ENCODE assay signal across 29 cellular contexts in the genomic region with DNA sequence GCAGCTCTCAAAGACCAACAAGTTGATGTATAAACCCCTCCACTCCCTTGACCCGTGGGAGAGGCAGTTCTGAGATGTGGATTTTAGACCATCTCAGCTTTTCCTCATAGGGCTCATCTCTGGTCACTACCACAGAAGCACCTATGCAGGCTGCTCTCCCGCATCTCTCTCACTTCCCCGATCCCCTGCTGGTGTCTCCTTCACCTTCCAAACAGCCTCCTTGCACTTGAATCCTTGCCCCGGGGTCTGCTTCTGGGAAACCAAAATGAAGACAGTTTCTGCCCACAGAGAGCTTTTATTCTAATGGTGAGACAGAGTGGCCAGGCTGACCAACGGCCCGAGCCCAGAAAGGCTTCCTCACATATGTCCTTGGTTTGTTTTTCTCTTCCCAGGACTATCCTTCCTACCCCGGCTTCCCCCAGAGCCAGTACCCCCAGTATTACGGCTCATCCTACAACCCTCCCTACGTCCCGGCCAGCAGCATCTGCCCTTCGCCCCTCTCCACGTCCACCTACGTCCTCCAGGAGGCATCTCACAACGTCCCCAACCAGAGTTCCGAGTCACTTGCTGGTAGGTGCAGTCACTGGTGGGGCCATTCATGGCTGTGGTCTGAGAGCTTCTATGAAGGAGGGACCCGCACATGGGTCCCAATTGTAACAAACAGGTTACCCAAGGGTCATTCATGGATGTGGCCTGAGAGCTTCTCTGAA.
"Had no signal": no experiment of that assay in that cellular context is flagged by ENCODE, and none has a peak within 500 bp of the region (broad histone marks: within the 10 kb centered on the region; RNA-seq: fewer than 3 reads in every experiment).

No MANE protein-coding gene starts in this region.

- H3K36me3 Mint-ChIP-seq: activated naive CD8-positive, alpha-beta T cell had no signal

- H3K27me3 ChIP-seq: breast epithelium, cardiac muscle cell, colonic mucosa, esophagus squamous epithelium, gastroesophageal sphincter had no signal

- H3K27ac ChIP-seq: breast epithelium, cardiac muscle cell, colonic mucosa, epithelial cell of prostate, esophagus squamous epithelium, gastroesophageal sphincter, WERI-Rb-1 had no signal

- H3K4me3 Mint-ChIP-seq: activated B cell treated with CpG ODN at 0.5 μM for 24 hours; activated CD8-positive, alpha-beta T cell treated with anti-CD3 and anti-CD28 coated beads for 36 hours; activated naive CD8-positive, alpha-beta T cell; activated T-cell treated with anti-CD3 and anti-CD28 coated beads, Interleukin-2, amount 50 U/mL, for 4 hours; activated T-helper 17 cell treated with anti-CD3 and anti-CD28 coated beads, Interleukin-2, amount 50 U/mL, for 72 hours; brain had no signal

- H3K4me3 ChIP-seq: breast epithelium, cardiac muscle cell, colonic mucosa, esophagus squamous epithelium, gastroesophageal sphincter had no signal

- H3K36me3 ChIP-seq: cardiac muscle cell, colonic mucosa, gastroesophageal sphincter had no signal

- H3K27me3 Mint-ChIP-seq: brain had no signal

- H3K4me1 Mint-ChIP-seq: activated B cell treated with CpG ODN at 0.5 μM for 24 hours; activated T-helper 17 cell treated with anti-CD3 and anti-CD28 coated beads, Interleukin-2, amount 50 U/mL, for 72 hours; brain had no signal

- H3K9me3 ChIP-seq: colonic mucosa had no signal

- ATAC-seq: activated CD4-positive, CD25-positive, alpha-beta regulatory T cell treated with anti-CD3 and anti-CD28 coated beads, Interleukin-2, amount 50 U/mL, for 24 hours; activated CD8-positive, alpha-beta T cell treated with anti-CD3 and anti-CD28 coated beads for 36 hours; activated T-cell treated with anti-CD3 and anti-CD28 coated beads, Interleukin-2, amount 50 U/mL, for 4 hours; activated T-helper 17 cell treated with anti-CD3 and anti-CD28 coated beads, Interleukin-2, amount 50 U/mL, for 72 hours; gastroesophageal sphincter had no signal

- H3K9me3 Mint-ChIP-seq: activated T-helper 17 cell treated with anti-CD3 and anti-CD28 coated beads, Interleukin-2, amount 50 U/mL, for 72 hours had no signal

- DNase-seq: activated B cell treated with CpG ODN at 0.5 μM for 24 hours; activated CD4-positive, alpha-beta T cell treated with anti-CD3 and anti-CD28 coated beads for 48 hours; activated CD4-positive, alpha-beta T cell treated with anti-CD3 and anti-CD28 coated beads, Interleukin-2, amount 50 U/mL, for 1 hour; activated CD4-positive, alpha-beta T cell treated with anti-CD3 and anti-CD28 coated beads, Interleukin-2, amount 50 U/mL, for 48 hours; activated CD8-positive, alpha-beta memory T cell treated with anti-CD3 and anti-CD28 coated beads for 24 hours; activated CD8-positive, alpha-beta T cell treated with anti-CD3 and anti-CD28 coated beads for 36 hours; activated effector memory CD4-positive, alpha-beta T cell treated with Interleukin-2 at 50 U/mL for 16 hours; activated gamma-delta T cell treated with Interleukin-2 at 50 U/mL for 16 hours; activated naive CD4-positive, alpha-beta T cell treated with anti-CD3 and anti-CD28 coated beads, Interleukin-2, amount 50 U/mL, for 16 hours; activated naive CD4-positive, alpha-beta T cell treated with Interleukin-2 at 50 U/mL for 16 hours; activated T-cell treated with anti-CD3 and anti-CD28 coated beads, Interleukin-2, amount 50 U/mL, for 4 hours; amniotic stem cell; anterior cingulate cortex; central memory CD4-positive, alpha-beta T cell; cerebellar nuclear complex; colonic mucosa; effector CD8-positive, alpha-beta T cell; esophagus squamous epithelium; foreskin melanocyte; T-helper 2 cell; WERI-Rb-1 had no signal

- H3K4me1 ChIP-seq: breast epithelium, colonic mucosa, esophagus squamous epithelium, gastroesophageal sphincter had no signal

- H3K27ac Mint-ChIP-seq: activated B cell treated with CpG ODN at 0.5 μM for 24 hours; activated CD8-positive, alpha-beta T cell treated with anti-CD3 and anti-CD28 coated beads for 36 hours; activated naive CD8-positive, alpha-beta T cell; activated T-helper 17 cell treated with anti-CD3 and anti-CD28 coated beads, Interleukin-2, amount 50 U/mL, for 72 hours; brain had no signal
